ENCODE assay signal across 1 cellular context in the genomic region with DNA sequence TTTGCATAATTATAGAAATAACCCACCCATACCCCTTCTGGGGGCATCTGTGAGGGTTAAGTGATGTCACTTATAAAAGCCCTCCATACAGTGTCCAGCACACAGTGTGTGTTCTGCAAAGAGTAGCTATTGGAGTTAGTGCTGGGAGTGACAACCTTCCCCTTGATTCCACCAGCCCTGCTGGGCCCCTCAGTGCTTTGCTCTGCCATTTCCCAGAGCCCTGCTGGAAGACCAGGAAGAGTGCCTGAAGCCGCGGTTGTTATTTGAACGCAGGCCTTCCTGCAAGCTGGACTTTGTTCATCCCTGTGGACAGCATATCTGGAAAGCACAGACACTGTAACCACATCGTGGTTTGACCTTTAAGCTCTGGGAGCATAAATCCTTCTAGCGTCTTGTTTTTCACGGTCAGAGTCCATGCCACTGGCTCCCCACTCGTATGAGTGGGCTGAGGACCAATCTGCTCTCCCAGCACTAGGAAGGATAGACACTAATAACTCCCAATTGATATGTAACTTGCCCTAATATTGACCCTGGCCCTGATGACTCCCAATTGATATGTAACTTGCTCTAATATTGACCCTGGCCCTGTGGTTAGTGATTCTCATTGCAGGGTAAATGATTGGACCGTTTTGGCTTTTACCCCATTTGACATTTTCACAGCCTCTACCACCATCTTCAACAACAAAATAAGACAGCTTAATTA.
TF ChIP-seq lines count a peak whose summit lies in the region.

No MANE protein-coding gene starts in this region.

TF ChIP-seq in HepG2, 621 proteins besides CTCF, POLR2A, EP300 and RAD21 (continued from another document and continues in another):
- TF ChIP-seq, protein P1, sequence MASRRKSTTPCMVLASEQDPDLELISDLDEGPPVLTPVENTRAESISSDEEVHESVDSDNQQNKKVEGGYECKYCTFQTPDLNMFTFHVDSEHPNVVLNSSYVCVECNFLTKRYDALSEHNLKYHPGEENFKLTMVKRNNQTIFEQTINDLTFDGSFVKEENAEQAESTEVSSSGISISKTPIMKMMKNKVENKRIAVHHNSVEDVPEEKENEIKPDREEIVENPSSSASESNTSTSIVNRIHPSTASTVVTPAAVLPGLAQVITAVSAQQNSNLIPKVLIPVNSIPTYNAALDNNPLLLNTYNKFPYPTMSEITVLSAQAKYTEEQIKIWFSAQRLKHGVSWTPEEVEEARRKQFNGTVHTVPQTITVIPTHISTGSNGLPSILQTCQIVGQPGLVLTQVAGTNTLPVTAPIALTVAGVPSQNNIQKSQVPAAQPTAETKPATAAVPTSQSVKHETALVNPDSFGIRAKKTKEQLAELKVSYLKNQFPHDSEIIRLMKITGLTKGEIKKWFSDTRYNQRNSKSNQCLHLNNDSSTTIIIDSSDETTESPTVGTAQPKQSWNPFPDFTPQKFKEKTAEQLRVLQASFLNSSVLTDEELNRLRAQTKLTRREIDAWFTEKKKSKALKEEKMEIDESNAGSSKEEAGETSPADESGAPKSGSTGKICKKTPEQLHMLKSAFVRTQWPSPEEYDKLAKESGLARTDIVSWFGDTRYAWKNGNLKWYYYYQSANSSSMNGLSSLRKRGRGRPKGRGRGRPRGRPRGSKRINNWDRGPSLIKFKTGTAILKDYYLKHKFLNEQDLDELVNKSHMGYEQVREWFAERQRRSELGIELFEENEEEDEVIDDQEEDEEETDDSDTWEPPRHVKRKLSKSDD (CRISPR knock-in tag; IDR thresholded peaks at IDR 0.05; ENCODE audit: low read depth): no peak; the same call in 1 of the 2 replicates
- TF ChIP-seq ZNF547 (CRISPR knock-in tag; IDR thresholded peaks at IDR 0.05) (no peak), MIER2 (CRISPR knock-in tag; IDR thresholded peaks at IDR 0.05) (peak; percentile 89), ZNF589 (CRISPR knock-in tag; conservative IDR thresholded peaks at IDR 0.05) (no peak), ZNF251 (CRISPR knock-in tag; IDR thresholded peaks at IDR 0.05) (0 out of 2 replicates have a peak, but pooled peaks have one; percentile 11), ZNF326 (CRISPR knock-in tag; IDR thresholded peaks at IDR 0.05; ENCODE audit: borderline replicate concordance) (no peak), TCF7L2 (IDR thresholded peaks at IDR 0.05; ENCODE audit: low read depth, low read length) (no peak), NFE2L1 (CRISPR knock-in tag; IDR thresholded peaks at IDR 0.05; ENCODE audit: borderline replicate concordance) (no peak), ZNF557 (CRISPR knock-in tag; IDR thresholded peaks at IDR 0.05) (0 out of 2 replicates have a peak, but pooled peaks have one; percentile 69), RBM22 (optimal IDR thresholded peaks at IDR 0.05; ENCODE audit: low read length) (no peak), SKI (IDR thresholded peaks at IDR 0.05; ENCODE audit: partially characterized antibody) (peak; percentile 98), ZNF253 (CRISPR knock-in tag; IDR thresholded peaks at IDR 0.05; ENCODE audit: borderline replicate concordance) (no peak), MLLT10 (CRISPR knock-in tag; IDR thresholded peaks at IDR 0.05) (no peak), PHF21A (CRISPR knock-in tag; IDR thresholded peaks at IDR 0.05) (peak; percentile 83; the same call in 1 of the 2 replicates), PHB2 (IDR thresholded peaks at IDR 0.05; ENCODE audit: partially characterized antibody) (no peak), ZNF432 (CRISPR knock-in tag; IDR thresholded peaks at IDR 0.05; ENCODE audit: borderline replicate concordance) (no peak), SP4 (CRISPR knock-in tag; IDR thresholded peaks at IDR 0.05) (peak; percentile 28; the same call in 1 of the 2 replicates), ZNF329 (CRISPR knock-in tag; IDR thresholded peaks at IDR 0.05; ENCODE audit: low read depth) (no peak), ZC3H13 (CRISPR knock-in tag; IDR thresholded peaks at IDR 0.05) (no peak), ZNF724P (CRISPR knock-in tag; IDR thresholded peaks at IDR 0.05; ENCODE audit: borderline replicate concordance) (peak; percentile 77; the same call in 1 of the 2 replicates), ZNF766 (CRISPR knock-in tag; IDR thresholded peaks at IDR 0.05; ENCODE audit: borderline replicate concordance) (peak; percentile 51; the same call in 1 of the 2 replicates), ZNF282 (IDR thresholded peaks at IDR 0.05; ENCODE audit: partially characterized antibody) (no peak), GZF1 (CRISPR knock-in tag; IDR thresholded peaks at IDR 0.05) (no peak)
- TF ChIP-seq, protein P2, sequence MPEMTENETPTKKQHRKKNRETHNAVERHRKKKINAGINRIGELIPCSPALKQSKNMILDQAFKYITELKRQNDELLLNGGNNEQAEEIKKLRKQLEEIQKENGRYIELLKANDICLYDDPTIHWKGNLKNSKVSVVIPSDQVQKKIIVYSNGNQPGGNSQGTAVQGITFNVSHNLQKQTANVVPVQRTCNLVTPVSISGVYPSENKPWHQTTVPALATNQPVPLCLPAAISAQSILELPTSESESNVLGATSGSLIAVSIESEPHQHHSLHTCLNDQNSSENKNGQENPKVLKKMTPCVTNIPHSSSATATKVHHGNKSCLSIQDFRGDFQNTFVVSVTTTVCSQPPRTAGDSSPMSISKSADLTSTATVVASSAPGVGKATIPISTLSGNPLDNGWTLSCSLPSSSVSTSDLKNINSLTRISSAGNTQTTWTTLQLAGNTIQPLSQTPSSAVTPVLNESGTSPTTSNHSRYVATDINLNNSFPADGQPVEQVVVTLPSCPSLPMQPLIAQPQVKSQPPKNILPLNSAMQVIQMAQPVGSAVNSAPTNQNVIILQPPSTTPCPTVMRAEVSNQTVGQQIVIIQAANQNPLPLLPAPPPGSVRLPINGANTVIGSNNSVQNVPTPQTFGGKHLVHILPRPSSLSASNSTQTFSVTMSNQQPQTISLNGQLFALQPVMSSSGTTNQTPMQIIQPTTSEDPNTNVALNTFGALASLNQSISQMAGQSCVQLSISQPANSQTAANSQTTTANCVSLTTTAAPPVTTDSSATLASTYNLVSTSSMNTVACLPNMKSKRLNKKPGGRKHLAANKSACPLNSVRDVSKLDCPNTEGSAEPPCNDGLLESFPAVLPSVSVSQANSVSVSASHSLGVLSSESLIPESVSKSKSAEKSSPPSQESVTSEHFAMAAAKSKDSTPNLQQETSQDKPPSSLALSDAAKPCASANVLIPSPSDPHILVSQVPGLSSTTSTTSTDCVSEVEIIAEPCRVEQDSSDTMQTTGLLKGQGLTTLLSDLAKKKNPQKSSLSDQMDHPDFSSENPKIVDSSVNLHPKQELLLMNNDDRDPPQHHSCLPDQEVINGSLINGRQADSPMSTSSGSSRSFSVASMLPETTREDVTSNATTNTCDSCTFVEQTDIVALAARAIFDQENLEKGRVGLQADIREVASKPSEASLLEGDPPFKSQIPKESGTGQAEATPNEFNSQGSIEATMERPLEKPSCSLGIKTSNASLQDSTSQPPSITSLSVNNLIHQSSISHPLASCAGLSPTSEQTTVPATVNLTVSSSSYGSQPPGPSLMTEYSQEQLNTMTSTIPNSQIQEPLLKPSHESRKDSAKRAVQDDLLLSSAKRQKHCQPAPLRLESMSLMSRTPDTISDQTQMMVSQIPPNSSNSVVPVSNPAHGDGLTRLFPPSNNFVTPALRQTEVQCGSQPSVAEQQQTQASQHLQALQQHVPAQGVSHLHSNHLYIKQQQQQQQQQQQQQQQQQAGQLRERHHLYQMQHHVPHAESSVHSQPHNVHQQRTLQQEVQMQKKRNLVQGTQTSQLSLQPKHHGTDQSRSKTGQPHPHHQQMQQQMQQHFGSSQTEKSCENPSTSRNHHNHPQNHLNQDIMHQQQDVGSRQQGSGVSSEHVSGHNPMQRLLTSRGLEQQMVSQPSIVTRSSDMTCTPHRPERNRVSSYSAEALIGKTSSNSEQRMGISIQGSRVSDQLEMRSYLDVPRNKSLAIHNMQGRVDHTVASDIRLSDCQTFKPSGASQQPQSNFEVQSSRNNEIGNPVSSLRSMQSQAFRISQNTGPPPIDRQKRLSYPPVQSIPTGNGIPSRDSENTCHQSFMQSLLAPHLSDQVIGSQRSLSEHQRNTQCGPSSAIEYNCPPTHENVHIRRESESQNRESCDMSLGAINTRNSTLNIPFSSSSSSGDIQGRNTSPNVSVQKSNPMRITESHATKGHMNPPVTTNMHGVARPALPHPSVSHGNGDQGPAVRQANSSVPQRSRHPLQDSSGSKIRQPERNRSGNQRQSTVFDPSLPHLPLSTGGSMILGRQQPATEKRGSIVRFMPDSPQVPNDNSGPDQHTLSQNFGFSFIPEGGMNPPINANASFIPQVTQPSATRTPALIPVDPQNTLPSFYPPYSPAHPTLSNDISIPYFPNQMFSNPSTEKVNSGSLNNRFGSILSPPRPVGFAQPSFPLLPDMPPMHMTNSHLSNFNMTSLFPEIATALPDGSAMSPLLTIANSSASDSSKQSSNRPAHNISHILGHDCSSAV (CRISPR knock-in tag; IDR thresholded peaks at IDR 0.05; ENCODE audit: borderline replicate concordance): no peak
- TF ChIP-seq, protein P3, sequence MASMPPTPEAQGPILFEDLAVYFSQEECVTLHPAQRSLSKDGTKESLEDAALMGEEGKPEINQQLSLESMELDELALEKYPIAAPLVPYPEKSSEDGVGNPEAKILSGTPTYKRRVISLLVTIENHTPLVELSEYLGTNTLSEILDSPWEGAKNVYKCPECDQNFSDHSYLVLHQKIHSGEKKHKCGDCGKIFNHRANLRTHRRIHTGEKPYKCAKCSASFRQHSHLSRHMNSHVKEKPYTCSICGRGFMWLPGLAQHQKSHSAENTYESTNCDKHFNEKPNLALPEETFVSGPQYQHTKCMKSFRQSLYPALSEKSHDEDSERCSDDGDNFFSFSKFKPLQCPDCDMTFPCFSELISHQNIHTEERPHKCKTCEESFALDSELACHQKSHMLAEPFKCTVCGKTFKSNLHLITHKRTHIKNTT (CRISPR knock-in tag; IDR thresholded peaks at IDR 0.05): no peak
- TF ChIP-seq, protein P4, sequence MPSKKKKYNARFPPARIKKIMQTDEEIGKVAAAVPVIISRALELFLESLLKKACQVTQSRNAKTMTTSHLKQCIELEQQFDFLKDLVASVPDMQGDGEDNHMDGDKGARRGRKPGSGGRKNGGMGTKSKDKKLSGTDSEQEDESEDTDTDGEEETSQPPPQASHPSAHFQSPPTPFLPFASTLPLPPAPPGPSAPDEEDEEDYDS (CRISPR knock-in tag; IDR thresholded peaks at IDR 0.05): peak; percentile 79
- TF ChIP-seq, protein P5, sequence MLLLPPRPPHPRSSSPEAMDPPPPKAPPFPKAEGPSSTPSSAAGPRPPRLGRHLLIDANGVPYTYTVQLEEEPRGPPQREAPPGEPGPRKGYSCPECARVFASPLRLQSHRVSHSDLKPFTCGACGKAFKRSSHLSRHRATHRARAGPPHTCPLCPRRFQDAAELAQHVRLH (CRISPR knock-in tag; IDR thresholded peaks at IDR 0.05; ENCODE audit: borderline replicate concordance, low read depth): peak; percentile 90
- TF ChIP-seq, protein P6, sequence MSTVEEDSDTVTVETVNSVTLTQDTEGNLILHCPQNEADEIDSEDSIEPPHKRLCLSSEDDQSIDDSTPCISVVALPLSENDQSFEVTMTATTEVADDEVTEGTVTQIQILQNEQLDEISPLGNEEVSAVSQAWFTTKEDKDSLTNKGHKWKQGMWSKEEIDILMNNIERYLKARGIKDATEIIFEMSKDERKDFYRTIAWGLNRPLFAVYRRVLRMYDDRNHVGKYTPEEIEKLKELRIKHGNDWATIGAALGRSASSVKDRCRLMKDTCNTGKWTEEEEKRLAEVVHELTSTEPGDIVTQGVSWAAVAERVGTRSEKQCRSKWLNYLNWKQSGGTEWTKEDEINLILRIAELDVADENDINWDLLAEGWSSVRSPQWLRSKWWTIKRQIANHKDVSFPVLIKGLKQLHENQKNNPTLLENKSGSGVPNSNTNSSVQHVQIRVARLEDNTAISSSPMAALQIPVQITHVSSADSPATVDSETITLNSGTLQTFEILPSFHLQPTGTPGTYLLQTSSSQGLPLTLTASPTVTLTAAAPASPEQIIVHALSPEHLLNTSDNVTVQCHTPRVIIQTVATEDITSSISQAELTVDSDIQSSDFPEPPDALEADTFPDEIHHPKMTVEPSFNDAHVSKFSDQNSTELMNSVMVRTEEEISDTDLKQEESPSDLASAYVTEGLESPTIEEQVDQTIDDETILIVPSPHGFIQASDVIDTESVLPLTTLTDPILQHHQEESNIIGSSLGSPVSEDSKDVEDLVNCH (CRISPR knock-in tag; IDR thresholded peaks at IDR 0.05): no peak
- TF ChIP-seq, protein P7, sequence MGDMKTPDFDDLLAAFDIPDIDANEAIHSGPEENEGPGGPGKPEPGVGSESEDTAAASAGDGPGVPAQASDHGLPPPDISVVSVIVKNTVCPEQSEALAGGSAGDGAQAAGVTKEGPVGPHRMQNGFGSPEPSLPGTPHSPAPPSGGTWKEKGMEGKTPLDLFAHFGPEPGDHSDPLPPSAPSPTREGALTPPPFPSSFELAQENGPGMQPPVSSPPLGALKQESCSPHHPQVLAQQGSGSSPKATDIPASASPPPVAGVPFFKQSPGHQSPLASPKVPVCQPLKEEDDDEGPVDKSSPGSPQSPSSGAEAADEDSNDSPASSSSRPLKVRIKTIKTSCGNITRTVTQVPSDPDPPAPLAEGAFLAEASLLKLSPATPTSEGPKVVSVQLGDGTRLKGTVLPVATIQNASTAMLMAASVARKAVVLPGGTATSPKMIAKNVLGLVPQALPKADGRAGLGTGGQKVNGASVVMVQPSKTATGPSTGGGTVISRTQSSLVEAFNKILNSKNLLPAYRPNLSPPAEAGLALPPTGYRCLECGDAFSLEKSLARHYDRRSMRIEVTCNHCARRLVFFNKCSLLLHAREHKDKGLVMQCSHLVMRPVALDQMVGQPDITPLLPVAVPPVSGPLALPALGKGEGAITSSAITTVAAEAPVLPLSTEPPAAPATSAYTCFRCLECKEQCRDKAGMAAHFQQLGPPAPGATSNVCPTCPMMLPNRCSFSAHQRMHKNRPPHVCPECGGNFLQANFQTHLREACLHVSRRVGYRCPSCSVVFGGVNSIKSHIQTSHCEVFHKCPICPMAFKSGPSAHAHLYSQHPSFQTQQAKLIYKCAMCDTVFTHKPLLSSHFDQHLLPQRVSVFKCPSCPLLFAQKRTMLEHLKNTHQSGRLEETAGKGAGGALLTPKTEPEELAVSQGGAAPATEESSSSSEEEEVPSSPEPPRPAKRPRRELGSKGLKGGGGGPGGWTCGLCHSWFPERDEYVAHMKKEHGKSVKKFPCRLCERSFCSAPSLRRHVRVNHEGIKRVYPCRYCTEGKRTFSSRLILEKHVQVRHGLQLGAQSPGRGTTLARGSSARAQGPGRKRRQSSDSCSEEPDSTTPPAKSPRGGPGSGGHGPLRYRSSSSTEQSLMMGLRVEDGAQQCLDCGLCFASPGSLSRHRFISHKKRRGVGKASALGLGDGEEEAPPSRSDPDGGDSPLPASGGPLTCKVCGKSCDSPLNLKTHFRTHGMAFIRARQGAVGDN (CRISPR knock-in tag; IDR thresholded peaks at IDR 0.05): peak; percentile 23; the same call in 1 of the 2 replicates
- TF ChIP-seq, protein P8, sequence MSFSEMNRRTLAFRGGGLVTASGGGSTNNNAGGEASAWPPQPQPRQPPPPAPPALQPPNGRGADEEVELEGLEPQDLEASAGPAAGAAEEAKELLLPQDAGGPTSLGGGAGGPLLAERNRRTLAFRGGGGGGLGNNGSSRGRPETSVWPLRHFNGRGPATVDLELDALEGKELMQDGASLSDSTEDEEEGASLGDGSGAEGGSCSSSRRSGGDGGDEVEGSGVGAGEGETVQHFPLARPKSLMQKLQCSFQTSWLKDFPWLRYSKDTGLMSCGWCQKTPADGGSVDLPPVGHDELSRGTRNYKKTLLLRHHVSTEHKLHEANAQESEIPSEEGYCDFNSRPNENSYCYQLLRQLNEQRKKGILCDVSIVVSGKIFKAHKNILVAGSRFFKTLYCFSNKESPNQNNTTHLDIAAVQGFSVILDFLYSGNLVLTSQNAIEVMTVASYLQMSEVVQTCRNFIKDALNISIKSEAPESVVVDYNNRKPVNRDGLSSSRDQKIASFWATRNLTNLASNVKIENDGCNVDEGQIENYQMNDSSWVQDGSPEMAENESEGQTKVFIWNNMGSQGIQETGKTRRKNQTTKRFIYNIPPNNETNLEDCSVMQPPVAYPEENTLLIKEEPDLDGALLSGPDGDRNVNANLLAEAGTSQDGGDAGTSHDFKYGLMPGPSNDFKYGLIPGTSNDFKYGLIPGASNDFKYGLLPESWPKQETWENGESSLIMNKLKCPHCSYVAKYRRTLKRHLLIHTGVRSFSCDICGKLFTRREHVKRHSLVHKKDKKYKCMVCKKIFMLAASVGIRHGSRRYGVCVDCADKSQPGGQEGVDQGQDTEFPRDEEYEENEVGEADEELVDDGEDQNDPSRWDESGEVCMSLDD (CRISPR knock-in tag; IDR thresholded peaks at IDR 0.05; ENCODE audit: borderline replicate concordance): peak; percentile 65; the same call in 1 of the 2 replicates
